8 cellular contexts compared by ENCODE assay signal in the genomic region with DNA sequence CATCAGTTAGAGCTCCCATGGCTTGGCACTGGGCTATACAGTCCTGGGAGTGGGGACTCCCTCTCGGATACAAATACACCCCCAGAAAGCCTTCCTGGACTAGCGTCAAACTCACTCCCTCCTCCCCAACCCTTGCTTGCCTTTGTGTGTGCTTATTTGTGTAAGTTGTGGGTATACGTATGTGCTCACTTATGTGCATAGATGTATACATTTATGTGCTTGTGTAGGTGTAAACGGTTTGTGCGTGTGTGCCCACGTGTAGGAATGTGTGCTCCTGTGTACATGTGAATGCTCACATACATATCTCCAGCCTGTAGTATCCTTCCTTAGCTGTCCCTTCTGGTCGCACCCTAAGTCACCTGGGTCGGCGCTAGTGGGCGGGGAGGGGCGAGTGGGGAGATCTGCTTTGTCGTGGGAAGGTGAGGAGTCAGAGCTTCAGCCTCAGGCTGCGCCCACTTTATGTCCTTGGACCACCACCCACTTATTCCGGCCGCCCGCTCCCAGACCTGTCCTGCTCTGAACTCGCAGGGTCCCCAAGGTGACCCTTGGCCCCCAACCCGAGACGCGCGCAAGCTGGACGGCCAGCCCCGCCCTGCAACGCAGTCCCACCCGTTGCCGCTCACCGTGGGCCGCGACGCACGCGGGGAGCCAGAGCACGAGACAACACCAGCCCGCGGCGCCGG. TPM values are rescaled to one million over a fixed set of nuclear protein-coding genes. Genes with fewer than 3 reads are reported as not detected.
DNase-seq lines count a peak whose midpoint lies in the region; ATAC-seq and TF ChIP-seq lines count a peak whose summit lies in the region.

No MANE protein-coding gene starts in this region.

- H3K4me1 Mint-ChIP-seq in T-helper 1 cell treated with Interleukin-12 subunit alpha and Interleukin-12 subunit beta and Interleukin-4 antibody, amounts not matched to agents 30 μg/mL and 1 μg/mL, for 36 hours (ENCODE audit: low read depth): peaks cover 28% of the 10 kb centered on the region
- H3K4me1 Mint-ChIP-seq in endodermal cell (peaks cover 18% of the 10 kb centered on the region), nephron (peaks cover 22% of the 10 kb centered on the region)

- H3K4me3 ChIP-seq in endodermal cell (ENCODE audit: low read length): peak overlapping the region; percentile 98

- no peaks in the 10 kb centered on the region for H3K4me1 ChIP-seq in endodermal cell (ENCODE audit: control insufficient read depth, insufficient read depth, low read length)

- H3K27ac ChIP-seq in endodermal cell (ENCODE audit: low read depth, low read length): no peak overlapping the region

- 0 to 9% methylated on average over 19 to 37 of the region's 37 CpGs for whole genome bisulfite sequencing in endodermal cell (ENCODE audit: insufficient coverage in 1 of 2, insufficient read length in 1 of 2), 2 experiments

- peak overlapping the region; percentile 68 for H3K27ac Mint-ChIP-seq in T-helper 1 cell treated with Interleukin-12 subunit alpha and Interleukin-12 subunit beta and Interleukin-4 antibody, amounts not matched to agents 30 μg/mL and 1 μg/mL, for 36 hours
- H3K27ac Mint-ChIP-seq in endodermal cell (peak overlapping the region; percentile 30), nephron (peak overlapping the region in 1 of 3 experiments; percentile 94)

- no peaks in the 10 kb centered on the region for H3K27me3 Mint-ChIP-seq in T-helper 1 cell treated with Interleukin-12 subunit alpha and Interleukin-12 subunit beta and Interleukin-4 antibody, amounts not matched to agents 30 μg/mL and 1 μg/mL, for 36 hours (ENCODE audit: low read depth)
- H3K27me3 Mint-ChIP-seq in endodermal cell (ENCODE audit: insufficient read depth) (no peaks in the 10 kb centered on the region), nephron (ENCODE audit: low read depth) (peaks cover 3% of the 10 kb centered on the region)

- no peaks in the 10 kb centered on the region for H3K27me3 ChIP-seq in endodermal cell (ENCODE audit: control insufficient read depth, insufficient read depth, low read length, poor library complexity, severe bottlenecking)

- peak; percentile 42 for DNase-seq in NK-92 treated with Interleukin-12 subunit alpha and Interleukin-12 subunit beta, amount 100 ng/mL, for 24 hours (lab: John Stamatoyannopoulos, UW)
- DNase-seq in NK-92 (lab: John Stamatoyannopoulos, UW; ENCODE audit: unreplicated experiment): no peak
- peak; percentile 54 for DNase-seq in endodermal cell
- DNase-seq in T1000 (lab: John Stamatoyannopoulos, UW): no peak
- no peak for DNase-seq in midbrain (lab: John Stamatoyannopoulos, UW)

- H3K9ac ChIP-seq in endodermal cell (ENCODE audit: extremely low read depth, low read length, poor library complexity, severe bottlenecking): no peak overlapping the region

- H3K36me3 ChIP-seq in endodermal cell (ENCODE audit: control insufficient read depth, insufficient read depth, low read length): no peaks in the 10 kb centered on the region

- peak overlapping the region; percentile 89 for H3K4me3 Mint-ChIP-seq in T-helper 1 cell treated with Interleukin-12 subunit alpha and Interleukin-12 subunit beta and Interleukin-4 antibody, amounts not matched to agents 30 μg/mL and 1 μg/mL, for 36 hours
- H3K4me3 Mint-ChIP-seq in endodermal cell: peak overlapping the region; percentile 97
- H3K4me3 Mint-ChIP-seq in nephron: peak overlapping the region; percentile 92 to 99 (median 97)

- no peaks in the 10 kb centered on the region for H3K9me3 Mint-ChIP-seq in T-helper 1 cell treated with Interleukin-12 subunit alpha and Interleukin-12 subunit beta and Interleukin-4 antibody, amounts not matched to agents 30 μg/mL and 1 μg/mL, for 36 hours
- H3K9me3 Mint-ChIP-seq in endodermal cell: no peaks in the 10 kb centered on the region
- H3K9me3 Mint-ChIP-seq in nephron: no peaks in the 10 kb centered on the region

- peaks cover 6% of the 10 kb centered on the region for H3K36me3 Mint-ChIP-seq in T-helper 1 cell treated with Interleukin-12 subunit alpha and Interleukin-12 subunit beta and Interleukin-4 antibody, amounts not matched to agents 30 μg/mL and 1 μg/mL, for 36 hours (ENCODE audit: low read depth)
- H3K36me3 Mint-ChIP-seq in endodermal cell (ENCODE audit: low read depth) (no peaks in the 10 kb centered on the region), nephron (ENCODE audit: low read depth) (peaks cover 3% of the 10 kb centered on the region)

- no peaks in the 10 kb centered on the region for H3K9me3 ChIP-seq in endodermal cell (ENCODE audit: control insufficient read depth, low read length)

- TF ChIP-seq CTCF in endodermal cell (conservative IDR thresholded peaks at IDR 0.05): no peak
- TF ChIP-seq CTCF in nephron (IDR thresholded peaks at IDR 0.05; ENCODE audit: unreplicated experiment in 3 of 3): no peak

- ATAC-seq in HG02870 (IDR thresholded peaks at IDR 0.05; ENCODE audit: unreplicated experiment): peak; percentile 7

RNA-seq across cellular contexts. Expression of gene PRADC1, which starts 0.4 kb away (rescaled TPM):
- total RNA-seq in endodermal cell: 10 to 100 TPM in 1 of 2 donors, 1 to 10 TPM in 1; 8.8 to 10.2 TPM
- polyA plus RNA-seq in endodermal cell (2013, experiment 1 of 2): 14.0 TPM
- polyA plus RNA-seq in endodermal cell (2013, experiment 2 of 2): 13.9 TPM

RNA-seq across cellular contexts. Expression of gene CCT7, which starts 1.5 kb away (rescaled TPM):
- 100 to 1,000 TPM; 347 to 391 TPM for total RNA-seq in endodermal cell
- 254 TPM for polyA plus RNA-seq in endodermal cell (2013, experiment 1 of 2)
- 232 TPM for polyA plus RNA-seq in endodermal cell (2013, experiment 2 of 2)

RNA-seq across cellular contexts. Expression of gene SMYD5, which starts 18.6 kb away (rescaled TPM):
- total RNA-seq in endodermal cell: 10 to 100 TPM; 34.9 to 35.4 TPM
- 29.5 TPM for polyA plus RNA-seq in endodermal cell (2013, experiment 1 of 2)
- 25.7 TPM for polyA plus RNA-seq in endodermal cell (2013, experiment 2 of 2)

RNA-seq across cellular contexts. Expression of gene NOTO, which starts 30.2 kb away (rescaled TPM):
- not detected for total RNA-seq in endodermal cell
- not detected for polyA plus RNA-seq in endodermal cell (2013, experiment 1 of 2)
- not detected for polyA plus RNA-seq in endodermal cell (2013, experiment 2 of 2)

RNA-seq across cellular contexts. Expression of gene FBXO41, which starts 51.7 kb away (rescaled TPM):
- 10 to 100 TPM in 1 of 2 donors, 1 to 10 TPM in 1; 9.0 to 11.2 TPM for total RNA-seq in endodermal cell
- 1.6 TPM for polyA plus RNA-seq in endodermal cell (2013, experiment 1 of 2)
- 1.6 TPM for polyA plus RNA-seq in endodermal cell (2013, experiment 2 of 2)

Comparison
In these comparisons a context has a peak if more than half of its experiments do, and no peak if none do; other contexts are left out.
1. DNase-seq: peak in NK-92 treated with Interleukin-12 subunit alpha and Interleukin-12 subunit beta, amount 100 ng/mL, for 24 hours (single experiment) and endodermal cell (single experiment); none in NK-92 (single experiment), T1000 (single experiment) and midbrain (single experiment).
2. Peak in every context shown above with its lines, with median percentiles within 50 percentile points of each other: H3K4me3 Mint-ChIP-seq.